In genomic region chr14:31069343-31069742, GRCh38 we compare ENCODE assay signal across 8 cellular contexts.
"Had no signal": no experiment of that assay in that cellular context is flagged by ENCODE, and none has a peak within 500 bp of the region (broad histone marks: within the 10 kb centered on the region; RNA-seq: fewer than 3 reads in every experiment).

No MANE protein-coding gene starts in this region.

- H2AFZ ChIP-seq: GM23338 had no signal

- H3K9ac ChIP-seq: KMS-11 had no signal

- ATAC-seq: GM23338 had no signal

- DNase-seq: H9, HCEC 1CT, Karpas-422, KBM-7 had no signal

- H3K27ac ChIP-seq: KMS-11 had no signal

- H3K4me3 ChIP-seq: GM23338 had no signal

- H3K4me2 ChIP-seq: GM23338, KMS-11 had no signal

- H3K4me1 Mint-ChIP-seq: GM23338, H9 had no signal

- H3K27ac Mint-ChIP-seq: GM23338, H9 had no signal

- H3K4me3 Mint-ChIP-seq: GM23338, H9 had no signal

- FAIRE-seq: H1, H54 had no signal

- H3K9me3 Mint-ChIP-seq: GM23338, H9 had no signal
